1 cellular context compared by ENCODE assay signal in genomic region chr17:48552453-48553189, GRCh38.
TF ChIP-seq lines count a peak whose summit lies in the region.

No MANE protein-coding gene starts in this region.

TF ChIP-seq in IMR-90, 13 proteins besides CTCF, POLR2A, EP300 and RAD21 (continued from another document):
- TF ChIP-seq USF2 (IDR thresholded peaks at IDR 0.05; ENCODE audit: low read depth, low read length) (peak; percentile 38), RCOR1 (IDR thresholded peaks at IDR 0.05; ENCODE audit: insufficient replicate concordance, low read length) (no peak), BHLHE40 (IDR thresholded peaks at IDR 0.05; ENCODE audit: low read depth, low read length) (no peak; the same call in 1 of the 2 replicates), RFX5 (IDR thresholded peaks at IDR 0.05; ENCODE audit: low read depth, low read length) (no peak), ELK1 (IDR thresholded peaks at IDR 0.05; ENCODE audit: borderline replicate concordance, low read depth, low read length) (no peak), SMC3 (IDR thresholded peaks at IDR 0.05; ENCODE audit: low read depth, low read length) (no peak; the same call in none of the 2 replicates), NFE2L2 (IDR thresholded peaks at IDR 0.05; ENCODE audit: low read depth, low read length) (no peak), CEBPB (IDR thresholded peaks at IDR 0.05; ENCODE audit: low read depth, low read length) (no peak), MAZ (IDR thresholded peaks at IDR 0.05; ENCODE audit: borderline replicate concordance, low read depth, low read length) (peak; percentile 23; the same call in 1 of the 2 replicates), MXI1 (IDR thresholded peaks at IDR 0.05; ENCODE audit: borderline replicate concordance, low read depth, low read length) (no peak), CHD1 (IDR thresholded peaks at IDR 0.05; ENCODE audit: low read depth, low read length) (no peak), MAFK (IDR thresholded peaks at IDR 0.05; ENCODE audit: low read depth, low read length) (no peak)
